12 cellular contexts compared by ENCODE assay signal in genomic region chr15:68440136-68440535, GRCh38. TPM values are rescaled to one million over a fixed set of nuclear protein-coding genes. Genes with fewer than 3 reads are reported as not detected.
"Had no signal": no experiment of that assay in that cellular context is flagged by ENCODE, and none has a peak within 500 bp of the region (broad histone marks: within the 10 kb centered on the region; RNA-seq: fewer than 3 reads in every experiment).

No MANE protein-coding gene starts in this region.

- H3K36me3 ChIP-seq: left ventricle myocardium inferior, stomach had no signal

- H3K9me3 Mint-ChIP-seq: activated CD4-positive, alpha-beta T cell treated with anti-CD3 and anti-CD28 coated beads, Interleukin-2, amount 10 ng/mL, durations not matched to agents 7 days and 5 days had no signal

- H3K4me3 Mint-ChIP-seq: activated CD4-positive, alpha-beta T cell treated with anti-CD3 and anti-CD28 coated beads, Interleukin-2, amount 10 ng/mL, durations not matched to agents 7 days and 5 days; activated naive CD8-positive, alpha-beta T cell had no signal

- H3K4me1 Mint-ChIP-seq: activated CD4-positive, alpha-beta T cell treated with anti-CD3 and anti-CD28 coated beads, Interleukin-2, amount 10 ng/mL, durations not matched to agents 7 days and 5 days had no signal

- H3K27ac Mint-ChIP-seq: activated CD4-positive, alpha-beta T cell treated with anti-CD3 and anti-CD28 coated beads, Interleukin-2, amount 10 ng/mL, durations not matched to agents 7 days and 5 days; activated naive CD8-positive, alpha-beta T cell had no signal

- H3K4me3 ChIP-seq: left ventricle myocardium inferior, stomach had no signal

- H3K9me3 ChIP-seq: left ventricle myocardium inferior, stomach had no signal

- H3K27ac ChIP-seq: left ventricle myocardium inferior had no signal

- DNase-seq: activated CD4-positive, alpha-beta T cell treated with anti-CD3 and anti-CD28 coated beads, Interleukin-2, amount 10 ng/mL, durations not matched to agents 7 days and 5 days; erythroblast; hypothalamus; left ventricle myocardium inferior; occipital lobe; retina; stimulated activated CD4-positive, alpha-beta T cell treated with anti-CD3 and anti-CD28 coated beads, Interleukin-12 subunit alpha, Interleukin-12 subunit beta, amount 100 ng/mL, for 4 hours; stomach; T-helper 1 cell; T1000 had no signal

- H3K4me1 ChIP-seq: stomach had no signal

- H3K36me3 Mint-ChIP-seq: activated naive CD8-positive, alpha-beta T cell had no signal

RNA-seq across cellular contexts. Expression of gene ITGA11, which starts 8.2 kb away (rescaled TPM):
- polyA plus RNA-seq: neural cell had no signal
